ENCODE assay signal across 23 cellular contexts in genomic region chr10:22588462-22588861, GRCh38.
"Had no signal": no experiment of that assay in that cellular context is flagged by ENCODE, and none has a peak within 500 bp of the region (broad histone marks: within the 10 kb centered on the region; RNA-seq: fewer than 3 reads in every experiment).

No MANE protein-coding gene starts in this region.

- DNase-seq: effector CD4-positive, alpha-beta T cell; endodermal cell; erythroblast; foreskin keratinocyte; left colon; left ventricle myocardium superior; mesenchymal stem cell; midbrain; psoas muscle; retina; right lobe of liver; spleen; stimulated activated CD4-positive, alpha-beta T cell treated with anti-CD3 and anti-CD28 coated beads, Interleukin-15, amount 100 ng/mL, for 24 hours; stimulated activated CD4-positive, alpha-beta T cell treated with anti-CD3 and anti-CD28 coated beads, Interleukin-1b, Interleukin-23, amount 100 ng/mL, for 48 hours; stimulated activated CD4-positive, alpha-beta T cell treated with anti-CD3 and anti-CD28 coated beads, Interleukin-4, amount 100 ng/mL, for 24 hours; testis; upper lobe of right lung had no signal

- H3K9me3 ChIP-seq: neutrophil, psoas muscle, right lobe of liver, spleen, testis, tibial nerve, upper lobe of right lung, vagina had no signal

- H3K27me3 ChIP-seq: foreskin keratinocyte, neutrophil, right lobe of liver, spleen, testis, tibial nerve, upper lobe of right lung, vagina had no signal

- H3K27ac ChIP-seq: foreskin keratinocyte, neutrophil, psoas muscle, right lobe of liver, testis, tibial nerve, upper lobe of right lung, vagina had no signal

- H3K4me3 Mint-ChIP-seq: endodermal cell; stimulated activated memory B cell treated with anti-CD40 and anti-IgM and Interleukin-4, amounts not matched to agents 10 μg/mL and 1 μg/mL and 100 μg/mL, for 72 hours; stimulated activated naive CD8-positive, alpha-beta T cell treated with anti-CD3 and anti-CD28 coated beads, Interleukin-15, Interleukin-2, amounts not matched to agents 100 ng/mL and 50 ng/mL, for 24 hours had no signal

- H3K27ac Mint-ChIP-seq: endodermal cell; stimulated activated naive CD8-positive, alpha-beta T cell treated with anti-CD3 and anti-CD28 coated beads, Interleukin-15, Interleukin-2, amounts not matched to agents 100 ng/mL and 50 ng/mL, for 24 hours had no signal

- H3K4me1 Mint-ChIP-seq: endodermal cell had no signal

- H3K9me3 Mint-ChIP-seq: endodermal cell; stimulated activated memory B cell treated with anti-CD40 and anti-IgM and Interleukin-4, amounts not matched to agents 10 μg/mL and 1 μg/mL and 100 μg/mL, for 72 hours; stimulated activated naive CD8-positive, alpha-beta T cell treated with anti-CD3 and anti-CD28 coated beads, Interleukin-15, Interleukin-2, amounts not matched to agents 100 ng/mL and 50 ng/mL, for 24 hours had no signal

- ATAC-seq: foreskin keratinocyte; left colon; left ventricle myocardium superior; psoas muscle; right lobe of liver; stimulated activated memory B cell treated with anti-CD40 and anti-IgM and Interleukin-4, amounts not matched to agents 10 μg/mL and 1 μg/mL and 100 μg/mL, for 72 hours; upper lobe of right lung had no signal

- H3K4me1 ChIP-seq: foreskin keratinocyte, right lobe of liver, testis, tibial nerve, upper lobe of right lung, vagina had no signal

- H3K27me3 Mint-ChIP-seq: stimulated activated memory B cell treated with anti-CD40 and anti-IgM and Interleukin-4, amounts not matched to agents 10 μg/mL and 1 μg/mL and 100 μg/mL, for 72 hours; stimulated activated naive CD8-positive, alpha-beta T cell treated with anti-CD3 and anti-CD28 coated beads, Interleukin-15, Interleukin-2, amounts not matched to agents 100 ng/mL and 50 ng/mL, for 24 hours had no signal

- H3K4me3 ChIP-seq: lung, psoas muscle, right lobe of liver, spleen, testis, tibial nerve, upper lobe of right lung, vagina had no signal
